ENCODE assay signal across 8 cellular contexts in the genomic region with DNA sequence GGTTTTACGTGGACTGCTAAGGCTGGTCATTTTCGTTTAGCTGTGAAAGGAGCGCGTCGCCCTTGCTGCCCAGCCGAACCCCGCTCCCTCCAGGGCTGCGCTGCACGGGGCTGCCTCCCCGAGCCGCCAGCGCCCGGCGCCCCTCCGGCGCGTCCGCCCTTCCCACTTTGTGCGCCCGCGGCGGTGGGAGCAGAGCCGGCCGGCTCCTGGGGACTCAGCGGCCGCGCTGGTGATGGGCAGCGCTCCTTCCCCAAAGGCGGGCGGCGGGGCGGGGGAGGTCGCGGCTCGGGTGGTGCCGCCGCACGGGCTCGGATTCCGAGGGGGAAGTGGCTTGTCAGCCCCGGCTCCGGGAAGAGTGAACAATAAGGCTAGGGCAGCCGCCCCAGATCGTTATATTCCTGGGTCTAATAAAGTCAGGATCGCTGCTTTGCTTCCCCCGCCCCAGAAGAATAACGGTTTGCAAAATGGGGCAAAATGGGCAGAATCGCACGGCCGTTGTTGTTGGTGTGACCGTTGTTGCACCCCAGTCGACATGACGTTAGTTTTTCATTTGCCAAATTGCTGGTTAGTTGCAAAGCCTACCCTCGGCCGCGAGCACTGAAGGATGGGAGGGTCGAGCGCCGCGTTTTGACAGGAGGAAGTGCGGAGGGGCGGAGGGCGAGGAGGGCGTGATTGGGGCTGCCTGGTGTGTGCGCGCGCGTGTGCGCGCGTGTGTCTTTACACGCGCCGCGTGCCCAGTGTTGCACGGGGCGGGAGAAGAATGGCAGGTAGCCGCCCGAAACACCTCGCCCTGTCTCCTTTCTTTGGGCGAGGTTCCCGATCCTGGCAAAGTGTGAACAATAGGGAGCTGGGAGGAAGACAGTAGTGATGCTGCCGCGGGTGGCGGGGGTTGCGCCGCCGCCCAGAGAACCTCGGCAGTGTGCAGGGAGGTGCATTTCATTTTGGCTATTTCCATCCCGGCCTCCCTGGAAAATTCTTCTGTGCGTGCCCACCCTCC. TPM values are rescaled to one million over a fixed set of nuclear protein-coding genes. Genes with fewer than 3 reads are reported as not detected.
DNase-seq lines count a peak whose midpoint lies in the region; ATAC-seq and TF ChIP-seq lines count a peak whose summit lies in the region.

No MANE protein-coding gene starts in this region.

- H3K27ac ChIP-seq in psoas muscle: no peak overlapping the region

- intact Hi-C loops in psoas muscle (cut with DNase I): loop anchor here in 1 of 2 donors (10.0 kb wide), 2 partner anchors 323 to 377 kb away; no protein-coding TSS in a partner anchor

- H3K27me3 ChIP-seq in GM06990 (replicated peaks; ENCODE audit: control insufficient read depth, insufficient read depth, low read length) (no peaks in the 10 kb centered on the region; the same call in 1 of the 2 replicates), adipocyte (replicated peaks; ENCODE audit: control insufficient read depth, insufficient read depth, low read length) (peaks cover 34% of the 10 kb centered on the region), psoas muscle (ENCODE audit: insufficient read depth in 3 of 3, low read length in 2 of 3) (peaks cover 0 to 68% (median 18%) of the 10 kb centered on the region in 3 donors)

- TF ChIP-seq POLR2A in erythroblast (IDR thresholded peaks at IDR 0.05; ENCODE audit: low read length): no peak

- TF ChIP-seq CTCF in GM06990 (IDR thresholded peaks at IDR 0.05; ENCODE audit: insufficient read depth, low read length, poor library complexity, severe bottlenecking): no peak
- no peak for TF ChIP-seq CTCF in psoas muscle (IDR thresholded peaks at IDR 0.05)

- no peaks in the 10 kb centered on the region for H3K36me3 ChIP-seq in GM06990 (ENCODE audit: control insufficient read depth, insufficient read depth, low read length)
- no peaks in the 10 kb centered on the region for H3K36me3 ChIP-seq in adipocyte (ENCODE audit: control insufficient read depth, insufficient read depth, low read length, severe bottlenecking)
- no peaks in the 10 kb centered on the region for H3K36me3 ChIP-seq in psoas muscle (ENCODE audit: insufficient read depth in 1 of 2, low read depth in 1 of 2)

- DNase-seq in GM06990 (ENCODE audit: extremely low read depth, insufficient read length) (peak; percentile 3), NCI-H2107 treated with DMSO at 0.1 percent for 48 hours (lab: John Stamatoyannopoulos, UW; ENCODE audit: unreplicated experiment) (peak; percentile 40), adipocyte (ENCODE audit: low read depth) (peak; percentile 27), hepatic stellate cell (ENCODE audit: low spot score) (peak; percentile 2), psoas muscle (peak; percentile 21 to 50), erythroblast (lab: John Stamatoyannopoulos, UW) (no peak), HCEC 1CT (no peak)

- peaks cover 2% of the 10 kb centered on the region for H3K9me3 ChIP-seq in adipocyte (ENCODE audit: control insufficient read depth, low read length)
- H3K9me3 ChIP-seq in psoas muscle: no peaks in the 10 kb centered on the region

- H3K4me1 ChIP-seq in adipocyte (ENCODE audit: control insufficient read depth, insufficient read depth, low read length): no peaks in the 10 kb centered on the region
- no peaks in the 10 kb centered on the region for H3K4me1 ChIP-seq in psoas muscle

- 0 to 1% (median 0%) methylated on average over 86 to 91 of the region's 91 CpGs for WGBS in psoas muscle, 3 donors

- ATAC-seq in psoas muscle (peak; percentile 21 to 54 (median 28)), GM19328 (IDR thresholded peaks at IDR 0.05; ENCODE audit: unreplicated experiment) (no peak)

- H3K9ac ChIP-seq in adipocyte (ENCODE audit: low read length): no peak overlapping the region

- H3K4me3 ChIP-seq in GM06990 (replicated peaks; ENCODE audit: low read depth, low read length) (no peak overlapping the region), adipocyte (ENCODE audit: low read length) (peak overlapping the region; percentile 80), psoas muscle (peak overlapping the region; percentile 65)

RNA-seq across cellular contexts. Expression of gene NCAM1, which starts 0.8 kb away (rescaled TPM):
- total RNA-seq in psoas muscle: 10 to 100 TPM in 2 of 4 donors, 1 to 10 TPM in 2; 3.0 to 50.3 (median 8.9) TPM
- 1 to 10 TPM; 1.3 to 2.2 (median 1.5) TPM for polyA plus RNA-seq in psoas muscle

Comparison
In these comparisons a context has a peak if more than half of its experiments do, and no peak if none do; other contexts are left out.
1. DNase-seq: peak in GM06990 (single experiment), NCI-H2107 treated with DMSO at 0.1 percent for 48 hours (single experiment), adipocyte (single experiment), hepatic stellate cell (single experiment) and psoas muscle (2 of 2); none in erythroblast (0 of 2) and HCEC 1CT (single experiment).